1 cellular context compared by ENCODE assay signal in the genomic region with DNA sequence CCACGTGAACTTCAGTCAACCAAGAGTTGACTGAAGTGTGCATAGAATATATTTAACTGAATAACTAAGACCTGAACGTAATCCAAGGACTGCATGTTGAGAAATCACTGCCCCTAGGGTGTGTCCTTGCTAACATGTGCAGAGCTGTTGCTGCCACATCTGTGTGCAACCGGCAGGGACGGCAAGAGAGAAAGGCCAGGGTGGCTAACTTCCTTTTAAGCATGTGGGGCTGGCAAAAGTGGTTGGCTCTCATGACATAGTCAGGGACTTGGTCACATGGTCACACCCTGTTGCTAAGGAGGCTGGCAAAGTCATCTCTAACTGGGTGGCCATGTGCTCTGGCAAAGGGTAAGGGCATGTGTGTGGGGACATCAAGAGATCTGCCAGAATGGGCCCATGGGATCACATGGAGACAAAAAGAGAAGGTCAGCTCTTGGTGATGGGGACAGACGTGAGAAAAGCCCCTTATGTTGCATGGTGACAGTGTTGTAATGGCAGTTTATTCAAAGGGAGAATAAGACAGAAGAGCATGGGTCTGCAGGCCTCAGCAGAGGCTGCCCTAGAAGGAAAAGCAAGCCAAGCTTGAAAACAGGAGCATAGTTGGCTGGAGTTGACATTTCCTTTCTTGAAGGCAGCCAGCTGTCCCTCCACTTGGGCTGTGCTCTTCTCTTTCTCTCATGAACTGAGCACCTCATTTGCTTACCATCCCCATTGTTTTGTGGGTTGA.
TF ChIP-seq lines count a peak whose summit lies in the region.

No MANE protein-coding gene starts in this region.

TF ChIP-seq in HepG2, 621 proteins besides CTCF, POLR2A, EP300 and RAD21:
- TF ChIP-seq, protein P1, sequence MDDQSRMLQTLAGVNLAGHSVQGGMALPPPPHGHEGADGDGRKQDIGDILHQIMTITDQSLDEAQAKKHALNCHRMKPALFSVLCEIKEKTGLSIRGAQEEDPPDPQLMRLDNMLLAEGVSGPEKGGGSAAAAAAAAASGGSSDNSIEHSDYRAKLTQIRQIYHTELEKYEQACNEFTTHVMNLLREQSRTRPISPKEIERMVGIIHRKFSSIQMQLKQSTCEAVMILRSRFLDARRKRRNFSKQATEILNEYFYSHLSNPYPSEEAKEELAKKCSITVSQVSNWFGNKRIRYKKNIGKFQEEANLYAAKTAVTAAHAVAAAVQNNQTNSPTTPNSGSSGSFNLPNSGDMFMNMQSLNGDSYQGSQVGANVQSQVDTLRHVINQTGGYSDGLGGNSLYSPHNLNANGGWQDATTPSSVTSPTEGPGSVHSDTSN (CRISPR knock-in tag; IDR thresholded peaks at IDR 0.05; ENCODE audit: borderline replicate concordance), result no peak
- TF ChIP-seq ZNF740 (CRISPR knock-in tag; IDR thresholded peaks at IDR 0.05) (no peak), ZSCAN20 (CRISPR knock-in tag; IDR thresholded peaks at IDR 0.05; ENCODE audit: borderline replicate concordance) (no peak), ZNF446 (CRISPR knock-in tag; IDR thresholded peaks at IDR 0.05) (no peak), ZNF282 (IDR thresholded peaks at IDR 0.05; ENCODE audit: partially characterized antibody) (no peak), ATF1 (CRISPR knock-in tag; IDR thresholded peaks at IDR 0.05) (no peak), TMF1 (CRISPR knock-in tag; IDR thresholded peaks at IDR 0.05; ENCODE audit: low read depth) (no peak), AGO2 (optimal IDR thresholded peaks at IDR 0.05; ENCODE audit: low read depth, low read length) (no peak), SAP130 (CRISPR knock-in tag; IDR thresholded peaks at IDR 0.05; ENCODE audit: low read depth) (no peak), KDM5A (IDR thresholded peaks at IDR 0.05; ENCODE audit: borderline replicate concordance, low read length) (no peak), MATR3 (CRISPR knock-in tag; IDR thresholded peaks at IDR 0.05) (no peak), ZNF780A (CRISPR knock-in tag; IDR thresholded peaks at IDR 0.05) (no peak), PLRG1 (conservative IDR thresholded peaks at IDR 0.05) (no peak), ARNT2 (CRISPR knock-in tag; IDR thresholded peaks at IDR 0.05; ENCODE audit: low read depth) (no peak), ZKSCAN8 (CRISPR knock-in tag; IDR thresholded peaks at IDR 0.05; ENCODE audit: borderline replicate concordance) (no peak)
- TF ChIP-seq, protein P2, sequence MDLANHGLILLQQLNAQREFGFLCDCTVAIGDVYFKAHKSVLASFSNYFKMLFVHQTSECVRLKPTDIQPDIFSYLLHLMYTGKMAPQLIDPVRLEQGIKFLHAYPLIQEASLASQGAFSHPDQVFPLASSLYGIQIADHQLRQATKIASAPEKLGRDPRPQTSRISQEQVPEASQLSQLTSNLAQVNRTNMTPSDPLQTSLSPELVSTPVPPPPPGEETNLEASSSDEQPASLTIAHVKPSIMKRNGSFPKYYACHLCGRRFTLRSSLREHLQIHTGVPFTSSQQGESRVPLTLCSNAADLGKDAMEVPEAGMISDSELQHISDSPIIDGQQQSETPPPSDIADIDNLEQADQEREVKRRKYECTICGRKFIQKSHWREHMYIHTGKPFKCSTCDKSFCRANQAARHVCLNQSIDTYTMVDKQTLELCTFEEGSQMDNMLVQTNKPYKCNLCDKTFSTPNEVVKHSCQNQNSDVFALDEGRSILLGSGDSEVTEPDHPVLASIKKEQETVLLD (CRISPR knock-in tag; IDR thresholded peaks at IDR 0.05; ENCODE audit: low read depth), result no peak
- TF ChIP-seq, protein P3, sequence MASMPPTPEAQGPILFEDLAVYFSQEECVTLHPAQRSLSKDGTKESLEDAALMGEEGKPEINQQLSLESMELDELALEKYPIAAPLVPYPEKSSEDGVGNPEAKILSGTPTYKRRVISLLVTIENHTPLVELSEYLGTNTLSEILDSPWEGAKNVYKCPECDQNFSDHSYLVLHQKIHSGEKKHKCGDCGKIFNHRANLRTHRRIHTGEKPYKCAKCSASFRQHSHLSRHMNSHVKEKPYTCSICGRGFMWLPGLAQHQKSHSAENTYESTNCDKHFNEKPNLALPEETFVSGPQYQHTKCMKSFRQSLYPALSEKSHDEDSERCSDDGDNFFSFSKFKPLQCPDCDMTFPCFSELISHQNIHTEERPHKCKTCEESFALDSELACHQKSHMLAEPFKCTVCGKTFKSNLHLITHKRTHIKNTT (CRISPR knock-in tag; IDR thresholded peaks at IDR 0.05), result no peak
- TF ChIP-seq, protein P4, sequence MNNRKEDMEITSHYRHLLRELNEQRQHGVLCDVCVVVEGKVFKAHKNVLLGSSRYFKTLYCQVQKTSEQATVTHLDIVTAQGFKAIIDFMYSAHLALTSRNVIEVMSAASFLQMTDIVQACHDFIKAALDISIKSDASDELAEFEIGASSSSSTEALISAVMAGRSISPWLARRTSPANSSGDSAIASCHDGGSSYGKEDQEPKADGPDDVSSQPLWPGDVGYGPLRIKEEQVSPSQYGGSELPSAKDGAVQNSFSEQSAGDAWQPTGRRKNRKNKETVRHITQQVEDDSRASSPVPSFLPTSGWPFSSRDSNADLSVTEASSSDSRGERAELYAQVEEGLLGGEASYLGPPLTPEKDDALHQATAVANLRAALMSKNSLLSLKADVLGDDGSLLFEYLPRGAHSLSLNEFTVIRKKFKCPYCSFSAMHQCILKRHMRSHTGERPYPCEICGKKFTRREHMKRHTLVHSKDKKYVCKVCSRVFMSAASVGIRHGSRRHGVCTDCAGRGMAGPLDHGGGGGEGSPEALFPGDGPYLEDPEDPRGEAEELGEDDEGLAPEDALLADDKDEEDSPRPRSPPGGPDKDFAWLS (CRISPR knock-in tag; IDR thresholded peaks at IDR 0.05; ENCODE audit: borderline replicate concordance), result no peak
- TF ChIP-seq, protein P5, sequence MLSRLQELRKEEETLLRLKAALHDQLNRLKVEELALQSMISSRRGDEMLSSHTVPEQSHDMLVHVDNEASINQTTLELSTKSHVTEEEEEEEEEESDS (CRISPR knock-in tag; IDR thresholded peaks at IDR 0.05; ENCODE audit: borderline replicate concordance), result no peak
